Comparison of ENCODE assay signal across 8 cellular contexts in genomic region chr16:228151-228855, GRCh38. TPM values are rescaled to one million over a fixed set of nuclear protein-coding genes. Genes with fewer than 3 reads are reported as not detected.
A peak's percentile ranks its signal among the peaks of the same experiment; 100 is the strongest.
DNase-seq lines count a peak whose midpoint lies in the region; ATAC-seq and TF ChIP-seq lines count a peak whose summit lies in the region.

No MANE protein-coding gene starts in this region.

- peak overlapping the region; percentile 87 for H3K4me3 Mint-ChIP-seq in MCF 10A (ENCODE audit: unreplicated experiment)

- peak overlapping the region; percentile 95 to 96 for H3K27ac ChIP-seq in left lung
- peak overlapping the region in 2 of 3 donors; percentile 92 to 97 for H3K27ac ChIP-seq in thyroid gland

- peaks cover 56% of the 10 kb centered on the region for H3K36me3 Mint-ChIP-seq in MCF 10A (ENCODE audit: insufficient read depth, unreplicated experiment)

- H3K4me1 Mint-ChIP-seq in MCF 10A (ENCODE audit: insufficient read depth, unreplicated experiment) = peaks cover 5% of the 10 kb centered on the region

- no peaks in the 10 kb centered on the region for H3K27me3 Mint-ChIP-seq in MCF 10A (ENCODE audit: insufficient read depth, unreplicated experiment)

- POLR2A ChIA-PET in MCF 10A (lab: Yijun Ruan, JAX) = interaction anchor here (0.6 to 3.0 kb wide), 11 partner anchors 10 to 415 kb away, joined by 3 to 16 read pairs (median 5); partner anchors contain the start of gene AXIN1

- no peak for TF ChIP-seq CTCF in MCF 10A (IDR thresholded peaks at IDR 0.05; ENCODE audit: unreplicated experiment)
- no peak for TF ChIP-seq CTCF in left lung (IDR thresholded peaks at IDR 0.05)
- TF ChIP-seq CTCF in thyroid gland (IDR thresholded peaks at IDR 0.05) = no peak

- no peak for DNase-seq in activated CD4-positive, CD25-positive, alpha-beta regulatory T cell (lab: John Stamatoyannopoulos, UW)
- DNase-seq in M059J (ENCODE audit: low read depth) = peak; percentile 31
- DNase-seq in MCF 10A (ENCODE audit: unreplicated experiment) = peak; percentile 16
- DNase-seq in left lung = no peak
- no peak for DNase-seq in thyroid gland

- no peaks in the 10 kb centered on the region for H3K27me3 ChIP-seq in left lung
- H3K27me3 ChIP-seq in thyroid gland = no peaks in the 10 kb centered on the region

- H3K27ac Mint-ChIP-seq in MCF 10A (ENCODE audit: low read depth, unreplicated experiment) = peak overlapping the region; percentile 84

- TSS peak; percentile 39 for BruUV-seq in MCF 10A (replicated peaks; lab: Mats Ljungman, UMichigan)

- no peak for TF ChIP-seq POLR2A in thyroid gland (IDR thresholded peaks at IDR 0.05)

- WGBS in thyroid gland, 2 donors = 20 to 24% methylated on average over 9 of the region's 10 CpGs

- H3K36me3 ChIP-seq in left lung (peaks cover 0 to 41% of the 10 kb centered on the region in 2 donors), thyroid gland (peaks cover 25 to 40% of the 10 kb centered on the region in 2 donors)

- H3K4me1 ChIP-seq in left lung (peaks cover 14 to 29% of the 10 kb centered on the region in 2 donors), thyroid gland (peaks cover 8 to 10% of the 10 kb centered on the region in 2 donors)

- H3K9me3 Mint-ChIP-seq in MCF 10A (ENCODE audit: unreplicated experiment) = no peaks in the 10 kb centered on the region

- H3K9me3 ChIP-seq in left lung = no peaks in the 10 kb centered on the region
- H3K9me3 ChIP-seq in thyroid gland = no peaks in the 10 kb centered on the region

- H3K4me3 ChIP-seq in left lung = peak overlapping the region; percentile 90 to 94
- peak overlapping the region; percentile 53 to 71 (median 66) for H3K4me3 ChIP-seq in thyroid gland (replicated peaks in 1 of 3)

- peak; percentile 18 to 26 for ATAC-seq in activated CD4-positive, CD25-positive, alpha-beta regulatory T cell treated with anti-CD3 and anti-CD28 coated beads, Interleukin-2, amount 50 U/mL, for 24 hours
- ATAC-seq in left lung (peak; percentile 21), GM18519 (IDR thresholded peaks at IDR 0.05; ENCODE audit: low FRiP score, unreplicated experiment) (no peak), HG03565 (IDR thresholded peaks at IDR 0.05; ENCODE audit: unreplicated experiment) (no peak)

- intact Hi-C loops in MCF 10A (cut with micrococcal nuclease) = loop anchor here (2.0 kb wide), 1 partner anchor 134 kb away; no protein-coding TSS in a partner anchor
- intact Hi-C loops in left lung (cut with DNase I) = no loop called here
- intact Hi-C loops in thyroid gland (cut with DNase I) = no loop called here

- CTCF ChIA-PET in MCF 10A (lab: Yijun Ruan, JAX) = interaction anchor here (0.6 to 1.8 kb wide), 14 partner anchors 9 to 162 kb away, joined by 3 to 8 read pairs (median 4); no protein-coding TSS in a partner anchor

RNA-seq across cellular contexts. Expression of gene LUC7L, which starts 0.9 kb away (rescaled TPM):
- 15.0 and 15.8 TPM in 2 replicates for total RNA-seq in M059J (2014; rRNA removed; shearing (Covaris generic))
- total RNA-seq in MCF 10A (2022) (58.9 and 74.1 TPM in 2 replicates), left lung (10 to 100 TPM; 55.5 to 62.7 TPM), thyroid gland (100 to 1,000 TPM in 3 of 4 donors, 10 to 100 TPM in 1; 96.6 to 218 (median 149) TPM)

RNA-seq across cellular contexts. Expression of gene FAM234A, which starts 6.3 kb away (rescaled TPM):
- total RNA-seq in M059J (2014; rRNA removed; shearing (Covaris generic)) = 166 and 215 TPM in 2 replicates
- total RNA-seq in MCF 10A (2022) = 61.2 and 67.3 TPM in 2 replicates
- total RNA-seq in left lung = 10 to 100 TPM; 63.5 to 92.6 TPM
- 100 to 1,000 TPM in 2 of 4 donors, 10 to 100 TPM in 2; 35.3 to 140 (median 107) TPM for total RNA-seq in thyroid gland

RNA-seq across cellular contexts. Expression of gene RGS11, which starts 47.4 kb away (rescaled TPM):
- total RNA-seq in M059J (2014; rRNA removed; shearing (Covaris generic)) = not detected in 2 replicates
- total RNA-seq in MCF 10A (2022) (1.7 and 3.6 TPM in 2 replicates), left lung (1 to 10 TPM; 3.9 to 8.3 TPM), thyroid gland (1 to 10 TPM in 3 of 4 donors, under 1 TPM in 1; 0.73 to 5.9 (median 3.0) TPM)

RNA-seq across cellular contexts. Expression of gene HBQ1, which starts 48.0 kb away (rescaled TPM):
- not detected in 2 replicates for total RNA-seq in M059J (2014; rRNA removed; shearing (Covaris generic))
- not detected in 2 replicates for total RNA-seq in MCF 10A (2022)
- not detected for total RNA-seq in left lung
- total RNA-seq in thyroid gland = not detected

RNA-seq across cellular contexts. Expression of gene HBA1, which starts 51.8 kb away (rescaled TPM):
- total RNA-seq in M059J (2014; rRNA removed; shearing (Covaris generic)) = not detected in 2 replicates
- total RNA-seq in MCF 10A (2022) (2.2 and 2.9 TPM in 2 replicates), left lung (100 to 1,000 TPM; 159 to 211 TPM), thyroid gland (100 to 1,000 TPM in 1 of 4 donors, 10 to 100 TPM in 1, not detected in 2; 16.5 to 110 TPM)

Comparison
In these comparisons a context has a peak if more than half of its experiments do, and no peak if none do; other contexts are left out.
1. ATAC-seq: peak in activated CD4-positive, CD25-positive, alpha-beta regulatory T cell treated with anti-CD3 and anti-CD28 coated beads, Interleukin-2, amount 50 U/mL, for 24 hours (2 of 2) and left lung (single experiment); none in GM18519 (single experiment) and HG03565 (single experiment).
2. DNase-seq: peak in M059J (single experiment) and MCF 10A (single experiment); none in activated CD4-positive, CD25-positive, alpha-beta regulatory T cell (0 of 4), left lung (0 of 2) and thyroid gland (0 of 2).